Comparison of ENCODE assay signal across 12 cellular contexts in genomic region chr10:72107325-72108003, GRCh38. TPM values are rescaled to one million over a fixed set of nuclear protein-coding genes. Genes with fewer than 3 reads are reported as not detected.
DNase-seq lines count a peak whose midpoint lies in the region; ATAC-seq and TF ChIP-seq lines count a peak whose summit lies in the region.
"Had no signal": no experiment of that assay in that cellular context is flagged by ENCODE, and none has a peak within 500 bp of the region (broad histone marks: within the 10 kb centered on the region; RNA-seq: fewer than 3 reads in every experiment).

No MANE protein-coding gene starts in this region.

- TF ChIP-seq EP300 in upper lobe of left lung (IDR thresholded peaks at IDR 0.05): no peak

- CTCF ChIA-PET in activated CD4-positive, alpha-beta T cell treated with anti-CD3 and anti-CD28 coated beads for 36 hours (lab: Charles Lee): interaction anchor here (1.0 to 2.1 kb wide), 5 partner anchors 11 to 211 kb away, joined by 3 to 7 read pairs (median 7); no protein-coding TSS in a partner anchor

- H3K36me3 Mint-ChIP-seq in activated CD4-positive, alpha-beta T cell treated with anti-CD3 and anti-CD28 coated beads for 36 hours (ENCODE audit: low read depth): peaks cover 19% of the 10 kb centered on the region
- H3K36me3 Mint-ChIP-seq in activated naive CD8-positive, alpha-beta T cell treated with anti-CD3 and anti-CD28 coated beads, Interleukin-2, amount 10 ng/mL, durations not matched to agents 7 days and 5 days: peaks cover 29% of the 10 kb centered on the region

- peak overlapping the region; percentile 92 for H3K27ac Mint-ChIP-seq in activated CD4-positive, alpha-beta T cell treated with anti-CD3 and anti-CD28 coated beads for 36 hours
- peak overlapping the region; percentile 79 for H3K27ac Mint-ChIP-seq in activated naive CD8-positive, alpha-beta T cell treated with anti-CD3 and anti-CD28 coated beads, Interleukin-2, amount 10 ng/mL, durations not matched to agents 7 days and 5 days

- no peaks in the 10 kb centered on the region for H3K9me3 Mint-ChIP-seq in activated CD4-positive, alpha-beta T cell treated with anti-CD3 and anti-CD28 coated beads for 36 hours (ENCODE audit: low read depth)
- H3K9me3 Mint-ChIP-seq in activated naive CD8-positive, alpha-beta T cell treated with anti-CD3 and anti-CD28 coated beads, Interleukin-2, amount 10 ng/mL, durations not matched to agents 7 days and 5 days: no peaks in the 10 kb centered on the region

- TF ChIP-seq CTCF in upper lobe of left lung (IDR thresholded peaks at IDR 0.05): no peak

- H3K4me3 Mint-ChIP-seq in activated CD4-positive, alpha-beta T cell treated with anti-CD3 and anti-CD28 coated beads for 36 hours: peak overlapping the region; percentile 68
- H3K4me3 Mint-ChIP-seq in activated naive CD8-positive, alpha-beta T cell treated with anti-CD3 and anti-CD28 coated beads, Interleukin-2, amount 10 ng/mL, durations not matched to agents 7 days and 5 days: peak overlapping the region; percentile 70

- peaks cover 0 to 8% (median 0%) of the 10 kb centered on the region in 4 donors for H3K36me3 ChIP-seq in upper lobe of left lung

- intact Hi-C loops in activated CD4-positive, alpha-beta T cell treated with anti-CD3 and anti-CD28 coated beads for 36 hours (cut with DNase I, micrococcal nuclease): loop anchor here in 1 of 2 experiments (1.0 kb wide), 1 partner anchor 13 kb away; no protein-coding TSS in a partner anchor

- H3K27ac ChIP-seq in upper lobe of left lung: peak overlapping the region in 2 of 4 donors; percentile 10 to 27

- 58 to 65% methylated on average over 3 of the region's 3 CpGs for WGBS in upper lobe of left lung, 2 donors

- no peak for TF ChIP-seq POLR2A in upper lobe of left lung (IDR thresholded peaks at IDR 0.05)

- no peaks in the 10 kb centered on the region for H3K27me3 Mint-ChIP-seq in activated CD4-positive, alpha-beta T cell treated with anti-CD3 and anti-CD28 coated beads for 36 hours
- no peaks in the 10 kb centered on the region for H3K27me3 Mint-ChIP-seq in activated naive CD8-positive, alpha-beta T cell treated with anti-CD3 and anti-CD28 coated beads, Interleukin-2, amount 10 ng/mL, durations not matched to agents 7 days and 5 days

- POLR2A ChIA-PET in activated CD4-positive, alpha-beta T cell treated with anti-CD3 and anti-CD28 coated beads for 36 hours (lab: Charles Lee): interaction anchor here (0.6 kb wide), 2 partner anchors 74 to 136 kb away, joined by 4 read pairs; no protein-coding TSS in a partner anchor
- POLR2A ChIA-PET in activated naive CD8-positive, alpha-beta T cell treated with anti-CD3 and anti-CD28 coated beads, Interleukin-2, amount 10 ng/mL, durations not matched to agents 7 days and 5 days (lab: Charles Lee): interaction anchor here (0.7 to 4.0 kb wide), 7 partner anchors 13 to 226 kb away, joined by 3 to 67 read pairs (median 5); partner anchors contain the start of gene SPOCK2

- no peaks in the 10 kb centered on the region for H3K9me3 ChIP-seq in upper lobe of left lung

- no peaks in the 10 kb centered on the region for H3K27me3 ChIP-seq in upper lobe of left lung

- peak; percentile 58 for ATAC-seq in activated CD4-positive, alpha-beta T cell treated with anti-CD3 and anti-CD28 coated beads for 36 hours
- ATAC-seq in activated naive CD8-positive, alpha-beta T cell treated with anti-CD3 and anti-CD28 coated beads, Interleukin-2, amount 10 ng/mL, durations not matched to agents 7 days and 5 days (ENCODE audit: low read depth): peak; percentile 67
- ATAC-seq in GM18861 (IDR thresholded peaks at IDR 0.05; ENCODE audit: unreplicated experiment): no peak
- ATAC-seq in upper lobe of left lung (ENCODE audit: low FRiP score in 2 of 2): no peak

- peaks cover 83% of the 10 kb centered on the region for H3K4me1 Mint-ChIP-seq in activated CD4-positive, alpha-beta T cell treated with anti-CD3 and anti-CD28 coated beads for 36 hours
- peaks cover 62% of the 10 kb centered on the region for H3K4me1 Mint-ChIP-seq in activated naive CD8-positive, alpha-beta T cell treated with anti-CD3 and anti-CD28 coated beads, Interleukin-2, amount 10 ng/mL, durations not matched to agents 7 days and 5 days

- no peak overlapping the region for H3K4me3 ChIP-seq in upper lobe of left lung

- peak; percentile 35 for DNase-seq in activated CD4-positive, alpha-beta T cell treated with anti-CD3 and anti-CD28 coated beads for 36 hours
- DNase-seq in activated CD4-positive, alpha-beta T cell treated with anti-CD3 and anti-CD28 coated beads, Interleukin-2, amount 50 U/mL, for 1 hour: no peak
- DNase-seq in LHCN-M2 (ENCODE audit: low read depth): peak; percentile 22
- DNase-seq in activated naive CD8-positive, alpha-beta T cell treated with anti-CD3 and anti-CD28 coated beads, Interleukin-2, amount 10 ng/mL, durations not matched to agents 7 days and 5 days: no peak
- peak; percentile 85 for DNase-seq in renal cortical epithelial cell (ENCODE audit: low read depth)
- DNase-seq in upper lobe of left lung: no peak
- no peak for DNase-seq in cerebellum (ENCODE audit: low spot score)
- DNase-seq: activated CD8-positive, alpha-beta memory T cell treated with anti-CD3 and anti-CD28 coated beads, Interleukin-2, amount 50 U/mL, for 48 hours; dermis blood vessel endothelial cell; NCI-H1694 treated with DMSO at 0.1 percent for 48 hours; occipital lobe had no signal

- H3K4me1 ChIP-seq in upper lobe of left lung: peaks cover 0 to 9% (median 0%) of the 10 kb centered on the region in 4 donors

RNA-seq across cellular contexts. Expression of gene SPOCK2, which starts 19.1 kb away (rescaled TPM):
- total RNA-seq in activated CD4-positive, alpha-beta T cell treated with anti-CD3 and anti-CD28 coated beads for 36 hours: 100 to 1,000 TPM; 158 to 165 TPM
- total RNA-seq in LHCN-M2 (2014; rRNA removed) (0.06 and 0.29 TPM in 2 replicates), renal cortical epithelial cell (2.0 and 41.8 TPM in 2 replicates), upper lobe of left lung (100 to 1,000 TPM in 5 of 6 donors, 10 to 100 TPM in 1; 62.9 to 532 (median 159) TPM), cerebellum (118 TPM)
- polyA plus RNA-seq in LHCN-M2 (2012): 0.15 TPM
- 100 to 1,000 TPM; 370 to 371 TPM for total RNA-seq in activated naive CD8-positive, alpha-beta T cell treated with anti-CD3 and anti-CD28 coated beads, Interleukin-2, amount 10 ng/mL, durations not matched to agents 7 days and 5 days

Comparison
In these comparisons a context has a peak if more than half of its experiments do, and no peak if none do; other contexts are left out.
1. DNase-seq: peak in activated CD4-positive, alpha-beta T cell treated with anti-CD3 and anti-CD28 coated beads for 36 hours (single experiment), LHCN-M2 (single experiment) and renal cortical epithelial cell (single experiment); none in activated CD4-positive, alpha-beta T cell treated with anti-CD3 and anti-CD28 coated beads, Interleukin-2, amount 50 U/mL, for 1 hour (single experiment), activated naive CD8-positive, alpha-beta T cell treated with anti-CD3 and anti-CD28 coated beads, Interleukin-2, amount 10 ng/mL, durations not matched to agents 7 days and 5 days (single experiment), upper lobe of left lung (0 of 2) and cerebellum (single experiment).
2. ATAC-seq: peak in activated CD4-positive, alpha-beta T cell treated with anti-CD3 and anti-CD28 coated beads for 36 hours (single experiment) and activated naive CD8-positive, alpha-beta T cell treated with anti-CD3 and anti-CD28 coated beads, Interleukin-2, amount 10 ng/mL, durations not matched to agents 7 days and 5 days (single experiment); none in GM18861 (single experiment) and upper lobe of left lung (0 of 2).